Comparison of ENCODE assay signal across 1 cellular context in genomic region chr3:52043039-52043438, GRCh38.
TF ChIP-seq lines count a peak whose summit lies in the region.

No MANE protein-coding gene starts in this region.

TF ChIP-seq in K562, 482 proteins besides CTCF, POLR2A, EP300 and RAD21:
- 0 out of 2 replicates have a peak, but pooled peaks have one; percentile 66 for TF ChIP-seq ZNF512 (tag; IDR thresholded peaks at IDR 0.05)
TF ChIP-seq in K562: peak in this region for 1; not testable (repeated sequence) for 481.
